11 cellular contexts compared by ENCODE assay signal in the genomic region with DNA sequence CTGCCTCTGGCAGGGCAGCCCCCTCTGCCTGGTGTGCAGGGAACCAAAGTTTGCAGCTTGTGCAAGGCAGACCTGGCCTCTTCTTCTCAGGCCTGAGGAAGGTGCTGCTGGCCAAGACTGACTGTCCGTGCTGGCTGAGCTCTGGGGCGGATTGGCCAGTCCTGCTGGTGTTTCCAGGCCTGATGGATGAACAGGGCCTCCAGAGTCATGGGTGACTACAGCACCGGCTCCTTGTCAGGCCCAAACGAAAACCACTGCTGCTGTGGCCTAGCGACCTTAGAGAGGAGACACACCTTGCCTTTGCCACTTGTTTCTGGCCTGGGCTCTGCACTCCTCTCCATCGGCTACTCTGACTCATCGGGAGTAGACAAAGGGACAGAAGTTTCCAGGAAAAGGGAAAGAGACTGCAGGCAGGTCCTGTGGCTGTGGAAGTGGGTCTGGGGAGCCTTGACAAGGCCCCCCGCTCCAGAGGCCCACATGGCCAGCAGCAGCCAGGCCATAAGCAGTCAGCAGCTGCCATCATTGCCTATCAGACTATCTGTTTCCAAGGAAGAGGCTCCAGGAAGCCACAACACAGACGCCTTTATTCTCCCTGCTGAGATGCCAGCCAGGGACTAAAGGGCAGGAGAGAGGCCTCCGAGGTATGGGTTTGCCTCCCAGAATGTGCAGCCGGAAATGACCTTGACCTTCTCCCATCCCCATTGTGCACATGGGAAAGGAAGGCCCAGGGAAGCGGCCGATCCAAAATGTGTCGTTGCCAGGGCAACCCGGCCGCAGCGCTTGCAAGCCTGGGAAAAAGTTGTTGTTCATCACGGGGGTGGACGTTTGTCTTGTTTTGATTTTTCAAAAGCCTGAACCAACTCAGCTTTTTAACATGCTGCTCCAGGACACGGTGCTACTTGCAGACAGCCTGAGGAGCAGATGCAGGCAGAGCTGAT.
DNase-seq lines count a peak whose midpoint lies in the region; ATAC-seq and TF ChIP-seq lines count a peak whose summit lies in the region.
"Had no signal": no experiment of that assay in that cellular context is flagged by ENCODE, and none has a peak within 500 bp of the region (broad histone marks: within the 10 kb centered on the region; RNA-seq: fewer than 3 reads in every experiment).

No MANE protein-coding gene starts in this region.

- no peaks in the 10 kb centered on the region for H3K36me3 ChIP-seq in A673 (ENCODE audit: insufficient read depth, low read length, poor library complexity, severe bottlenecking)

- H3K27me3 Mint-ChIP-seq in activated CD4-positive, alpha-beta memory T cell treated with anti-CD3 and anti-CD28 coated beads, Interleukin-2, amount 10 ng/mL, durations not matched to agents 7 days and 5 days = peaks cover 8% of the 10 kb centered on the region
- H3K27me3 Mint-ChIP-seq: B cell had no signal

- no peak for ATAC-seq in HG03135 (IDR thresholded peaks at IDR 0.05; ENCODE audit: unreplicated experiment)

- H3K27ac ChIP-seq in A673 (ENCODE audit: low read depth, low read length, poor library complexity, severe bottlenecking) = peak overlapping the region; percentile 30

- no peak overlapping the region for H3K4me3 Mint-ChIP-seq in activated CD4-positive, alpha-beta memory T cell treated with anti-CD3 and anti-CD28 coated beads, Interleukin-2, amount 10 ng/mL, durations not matched to agents 7 days and 5 days
- H3K4me3 Mint-ChIP-seq: B cell had no signal

- CTCF ChIA-PET in A673 (lab: Charles Lee) = interaction anchor here (0.8 kb wide), 1 partner anchor 167 kb away, joined by 3 read pairs; no protein-coding TSS in a partner anchor
- CTCF ChIA-PET in activated CD4-positive, alpha-beta memory T cell treated with anti-CD3 and anti-CD28 coated beads, Interleukin-2, amount 10 ng/mL, durations not matched to agents 7 days and 5 days (lab: Charles Lee) = interaction anchor here (1.2 to 5.2 kb wide), 5 partner anchors 37 to 165 kb away, joined by 3 to 81 read pairs (median 4); partner anchors contain the start of gene CHSY1

- POLR2A ChIA-PET in A673 (lab: Charles Lee; ENCODE audit: low non-redundant PET) = no interaction called here
- POLR2A ChIA-PET in activated CD4-positive, alpha-beta memory T cell treated with anti-CD3 and anti-CD28 coated beads, Interleukin-2, amount 10 ng/mL, durations not matched to agents 7 days and 5 days (lab: Charles Lee) = interaction anchor here (1.0 to 1.7 kb wide), 3 partner anchors 43 to 176 kb away, joined by 3 to 8 read pairs (median 3); partner anchors contain the start of gene CHSY1

- H3K36me3 Mint-ChIP-seq in activated CD4-positive, alpha-beta memory T cell treated with anti-CD3 and anti-CD28 coated beads, Interleukin-2, amount 10 ng/mL, durations not matched to agents 7 days and 5 days (ENCODE audit: low read depth) = peaks cover 4% of the 10 kb centered on the region

- no peaks in the 10 kb centered on the region for H3K27me3 ChIP-seq in A673 (replicated peaks; ENCODE audit: insufficient read depth, low read depth, low read length, poor library complexity)

- no peaks in the 10 kb centered on the region for H3K9me3 ChIP-seq in A673 (ENCODE audit: low read depth, low read length, poor library complexity, severe bottlenecking)

- intact Hi-C loops in A673 (cut with micrococcal nuclease; ENCODE audit: unreplicated experiment) = no loop called here

- H3K27ac Mint-ChIP-seq in activated CD4-positive, alpha-beta memory T cell treated with anti-CD3 and anti-CD28 coated beads, Interleukin-2, amount 10 ng/mL, durations not matched to agents 7 days and 5 days = no peak overlapping the region
- H3K27ac Mint-ChIP-seq: B cell had no signal

- no peak for DNase-seq in A673 (ENCODE audit: low spot score)
- DNase-seq in amniotic epithelial cell (ENCODE audit: low read depth) = peak; percentile 26
- peak; percentile 95 for DNase-seq in foreskin melanocyte
- peak; percentile 13 for DNase-seq in occipital lobe (lab: John Stamatoyannopoulos, UW)
- DNase-seq in activated CD4-positive, alpha-beta memory T cell treated with anti-CD3 and anti-CD28 coated beads, Interleukin-2, amount 10 ng/mL, durations not matched to agents 7 days and 5 days = no peak
- DNase-seq in NCI-H526 treated with DMSO at 0.1 percent for 48 hours (lab: John Stamatoyannopoulos, UW) = no peak
- DNase-seq in OCI-M2 (lab: John Stamatoyannopoulos, UW; ENCODE audit: unreplicated experiment) = no peak
- DNase-seq: cortex of kidney, NCI-H1694 had no signal

- no peak for TF ChIP-seq CTCF in A673 (conservative IDR thresholded peaks at IDR 0.05; ENCODE audit: low read depth, low read length)

- no peak overlapping the region for H3K4me3 ChIP-seq in A673 (ENCODE audit: low read depth, low read length, poor library complexity, severe bottlenecking)

- H3K4me1 ChIP-seq in A673 (ENCODE audit: insufficient read depth, low read length, poor library complexity, severe bottlenecking) = no peaks in the 10 kb centered on the region

- peaks cover 20% of the 10 kb centered on the region for H3K4me1 Mint-ChIP-seq in activated CD4-positive, alpha-beta memory T cell treated with anti-CD3 and anti-CD28 coated beads, Interleukin-2, amount 10 ng/mL, durations not matched to agents 7 days and 5 days

- BruUV-seq in A673 (replicated peaks; lab: Mats Ljungman, UMichigan) = no TSS peak

- no peaks in the 10 kb centered on the region for H3K9me3 Mint-ChIP-seq in activated CD4-positive, alpha-beta memory T cell treated with anti-CD3 and anti-CD28 coated beads, Interleukin-2, amount 10 ng/mL, durations not matched to agents 7 days and 5 days

Comparison
In these comparisons a context has a peak if more than half of its experiments do, and no peak if none do; other contexts are left out.
1. DNase-seq: peak in amniotic epithelial cell (single experiment), foreskin melanocyte (single experiment) and occipital lobe (single experiment); none in A673 (single experiment), activated CD4-positive, alpha-beta memory T cell treated with anti-CD3 and anti-CD28 coated beads, Interleukin-2, amount 10 ng/mL, durations not matched to agents 7 days and 5 days (single experiment), NCI-H526 treated with DMSO at 0.1 percent for 48 hours (single experiment) and OCI-M2 (single experiment).